ENCODE assay signal across 10 cellular contexts in genomic region chr3:189325454-189325853, GRCh38.
A peak's percentile ranks its signal among the peaks of the same experiment; 100 is the strongest.
DNase-seq lines count a peak whose midpoint lies in the region; ATAC-seq, FAIRE-seq and TF ChIP-seq lines count a peak whose summit lies in the region.
"Had no signal": no experiment of that assay in that cellular context is flagged by ENCODE, and none has a peak within 500 bp of the region (broad histone marks: within the 10 kb centered on the region; RNA-seq: fewer than 3 reads in every experiment).

No MANE protein-coding gene starts in this region.

- peaks cover 23% of the 10 kb centered on the region for H3K36me3 Mint-ChIP-seq in stimulated activated naive CD8-positive, alpha-beta T cell treated with anti-CD3 and anti-CD28 coated beads, Interleukin-15, Interleukin-2, amounts not matched to agents 100 ng/mL and 50 ng/mL, for 24 hours (ENCODE audit: low read depth)
- peaks cover 59% of the 10 kb centered on the region for H3K36me3 Mint-ChIP-seq in activated CD4-positive, alpha-beta memory T cell treated with anti-CD3 and anti-CD28 coated beads, Interleukin-2, amount 10 ng/mL, durations not matched to agents 7 days and 5 days (ENCODE audit: low read depth)

- TF ChIP-seq CTCF in keratinocyte (optimal IDR thresholded peaks at IDR 0.05 in 1 of 3, IDR thresholded peaks at IDR 0.05 in 1 of 3, conservative IDR thresholded peaks at IDR 0.05 in 1 of 3; ENCODE audit: extremely low read depth in 1 of 3, insufficient read depth in 2 of 3, low read length in 3 of 3) (no peak), GM10266 (IDR thresholded peaks at IDR 0.05; ENCODE audit: control insufficient read depth, insufficient read depth, low read depth, missing control alignments) (no peak)

- H4K20me1 ChIP-seq in keratinocyte (ENCODE audit: control insufficient read depth, extremely low read depth, insufficient read depth, low read length) = no peaks in the 10 kb centered on the region

- H3K27ac ChIP-seq in keratinocyte (ENCODE audit: control insufficient read depth, insufficient read depth, low read length) = no peak overlapping the region

- CTCF ChIA-PET in activated CD4-positive, alpha-beta memory T cell treated with anti-CD3 and anti-CD28 coated beads, Interleukin-2, amount 10 ng/mL, durations not matched to agents 7 days and 5 days (lab: Charles Lee) = interaction anchor here (1.5 to 2.1 kb wide), 3 partner anchors 30 to 636 kb away, joined by 3 to 11 read pairs (median 9); no protein-coding TSS in a partner anchor

- peak overlapping the region; percentile 73 for H3K4me3 Mint-ChIP-seq in stimulated activated naive CD8-positive, alpha-beta T cell treated with anti-CD3 and anti-CD28 coated beads, Interleukin-15, Interleukin-2, amounts not matched to agents 100 ng/mL and 50 ng/mL, for 24 hours
- H3K4me3 Mint-ChIP-seq in stimulated activated naive CD8-positive, alpha-beta T cell treated with anti-CD3 and anti-CD28 coated beads, Interleukin-15, amount 100 ng/mL, for 72 hours = no peak overlapping the region
- no peak overlapping the region for H3K4me3 Mint-ChIP-seq in activated CD4-positive, alpha-beta memory T cell treated with anti-CD3 and anti-CD28 coated beads, Interleukin-2, amount 10 ng/mL, durations not matched to agents 7 days and 5 days
- H3K4me3 Mint-ChIP-seq: activated B cell treated with CpG ODN at 0.5 μM for 24 hours had no signal

- no peaks in the 10 kb centered on the region for H3K9me3 ChIP-seq in keratinocyte (ENCODE audit: control insufficient read depth, low read depth, low read length)

- H3K4me3 ChIP-seq in keratinocyte (ENCODE audit: control insufficient read depth in 2 of 3, extremely low read depth in 1 of 3, insufficient read depth in 2 of 3, low read depth in 1 of 3, low read length in 3 of 3) = no peak overlapping the region

- POLR2A ChIA-PET in activated CD4-positive, alpha-beta memory T cell treated with anti-CD3 and anti-CD28 coated beads, Interleukin-2, amount 10 ng/mL, durations not matched to agents 7 days and 5 days (lab: Charles Lee) = interaction anchor here (1.0 to 3.7 kb wide), 7 partner anchors 9 to 69 kb away, joined by 3 to 24 read pairs (median 17); no protein-coding TSS in a partner anchor

- H3K4me1 Mint-ChIP-seq in stimulated activated naive CD8-positive, alpha-beta T cell treated with anti-CD3 and anti-CD28 coated beads, Interleukin-15, Interleukin-2, amounts not matched to agents 100 ng/mL and 50 ng/mL, for 24 hours (ENCODE audit: low read depth) = peaks cover 71% of the 10 kb centered on the region
- peaks cover 64% of the 10 kb centered on the region for H3K4me1 Mint-ChIP-seq in stimulated activated naive CD8-positive, alpha-beta T cell treated with anti-CD3 and anti-CD28 coated beads, Interleukin-15, amount 100 ng/mL, for 72 hours
- peaks cover 73% of the 10 kb centered on the region for H3K4me1 Mint-ChIP-seq in activated CD4-positive, alpha-beta memory T cell treated with anti-CD3 and anti-CD28 coated beads, Interleukin-2, amount 10 ng/mL, durations not matched to agents 7 days and 5 days

- peaks cover 3% of the 10 kb centered on the region for H3K27me3 Mint-ChIP-seq in stimulated activated naive CD8-positive, alpha-beta T cell treated with anti-CD3 and anti-CD28 coated beads, Interleukin-15, Interleukin-2, amounts not matched to agents 100 ng/mL and 50 ng/mL, for 24 hours
- H3K27me3 Mint-ChIP-seq in stimulated activated naive CD8-positive, alpha-beta T cell treated with anti-CD3 and anti-CD28 coated beads, Interleukin-15, amount 100 ng/mL, for 72 hours = no peaks in the 10 kb centered on the region
- H3K27me3 Mint-ChIP-seq in activated CD4-positive, alpha-beta memory T cell treated with anti-CD3 and anti-CD28 coated beads, Interleukin-2, amount 10 ng/mL, durations not matched to agents 7 days and 5 days = no peaks in the 10 kb centered on the region

- no peak for ATAC-seq in stimulated activated naive CD8-positive, alpha-beta T cell treated with anti-CD3 and anti-CD28 coated beads, Interleukin-15, amount 100 ng/mL, for 72 hours
- ATAC-seq in GM21367 (IDR thresholded peaks at IDR 0.05; ENCODE audit: unreplicated experiment) (no peak), HG02938 (IDR thresholded peaks at IDR 0.05; ENCODE audit: unreplicated experiment) (no peak)

- H3K9ac ChIP-seq in keratinocyte (ENCODE audit: control insufficient read depth, extremely low read depth, insufficient read depth, low read length) = no peak overlapping the region

- dilution Hi-C loops in keratinocyte (cut with MboI; ENCODE audit: extremely low pct_ligation_motif_present, low sequenced_read_pairs) = no loop called here

- H3K27me3 ChIP-seq in keratinocyte (ENCODE audit: control insufficient read depth, extremely low read depth, insufficient read depth, low read length) = no peaks in the 10 kb centered on the region

- H3K4me1 ChIP-seq in keratinocyte (ENCODE audit: control insufficient read depth, extremely low read depth, insufficient read depth, low read length) = peaks cover 28% of the 10 kb centered on the region

- intact Hi-C loops in posterior vena cava (cut with DNase I) = no loop called here

- FAIRE-seq in keratinocyte (lab: Jason Lieb, UNC) = peak; percentile 13

- peak overlapping the region; percentile 96 for H3K27ac Mint-ChIP-seq in stimulated activated naive CD8-positive, alpha-beta T cell treated with anti-CD3 and anti-CD28 coated beads, Interleukin-15, Interleukin-2, amounts not matched to agents 100 ng/mL and 50 ng/mL, for 24 hours
- H3K27ac Mint-ChIP-seq in stimulated activated naive CD8-positive, alpha-beta T cell treated with anti-CD3 and anti-CD28 coated beads, Interleukin-15, amount 100 ng/mL, for 72 hours = peak overlapping the region in 1 of 2 donors; percentile 6
- H3K27ac Mint-ChIP-seq in activated CD4-positive, alpha-beta memory T cell treated with anti-CD3 and anti-CD28 coated beads, Interleukin-2, amount 10 ng/mL, durations not matched to agents 7 days and 5 days = peak overlapping the region; percentile 98
- H3K27ac Mint-ChIP-seq: activated B cell treated with CpG ODN at 0.5 μM for 24 hours had no signal

- peaks cover 18% of the 10 kb centered on the region for H3K9me3 Mint-ChIP-seq in stimulated activated naive CD8-positive, alpha-beta T cell treated with anti-CD3 and anti-CD28 coated beads, Interleukin-15, Interleukin-2, amounts not matched to agents 100 ng/mL and 50 ng/mL, for 24 hours
- peaks cover 0 to 8% of the 10 kb centered on the region in 2 donors for H3K9me3 Mint-ChIP-seq in stimulated activated naive CD8-positive, alpha-beta T cell treated with anti-CD3 and anti-CD28 coated beads, Interleukin-15, amount 100 ng/mL, for 72 hours
- H3K9me3 Mint-ChIP-seq in activated CD4-positive, alpha-beta memory T cell treated with anti-CD3 and anti-CD28 coated beads, Interleukin-2, amount 10 ng/mL, durations not matched to agents 7 days and 5 days = peaks cover 28% of the 10 kb centered on the region
- H3K9me3 Mint-ChIP-seq: activated B cell treated with CpG ODN at 0.5 μM for 24 hours had no signal

- no peak overlapping the region for H2AFZ ChIP-seq in keratinocyte (ENCODE audit: control insufficient read depth, low read length)

- no peaks in the 10 kb centered on the region for H3K79me2 ChIP-seq in keratinocyte (ENCODE audit: control insufficient read depth, insufficient read depth, low read length)

- H3K4me2 ChIP-seq in keratinocyte (ENCODE audit: control insufficient read depth, extremely low read depth, insufficient read depth, low read depth, low read length) = no peak overlapping the region

- DNase-seq in stimulated activated naive CD8-positive, alpha-beta T cell treated with anti-CD3 and anti-CD28 coated beads, Interleukin-15, amount 100 ng/mL, for 72 hours = no peak
- no peak for DNase-seq in activated CD4-positive, alpha-beta memory T cell treated with anti-CD3 and anti-CD28 coated beads, Interleukin-2, amount 10 ng/mL, durations not matched to agents 7 days and 5 days
- no peak for DNase-seq in keratinocyte (ENCODE audit: low read depth, low spot score)
- no peak for DNase-seq in posterior vena cava (ENCODE audit: low spot score)
- DNase-seq in GM10266 (ENCODE audit: extremely low spot score) = no peak
- DNase-seq: activated B cell treated with CpG ODN at 0.5 μM for 24 hours, nucleus accumbens had no signal

- H3K9me1 ChIP-seq in keratinocyte (ENCODE audit: control insufficient read depth, extremely low read depth, insufficient read depth, low read length) = no peaks in the 10 kb centered on the region

- H3K36me3 ChIP-seq in keratinocyte (ENCODE audit: control insufficient read depth in 2 of 2, extremely low read depth in 1 of 2, insufficient read depth in 2 of 2, low read length in 2 of 2) = no peaks in the 10 kb centered on the region
